In the genomic region with DNA sequence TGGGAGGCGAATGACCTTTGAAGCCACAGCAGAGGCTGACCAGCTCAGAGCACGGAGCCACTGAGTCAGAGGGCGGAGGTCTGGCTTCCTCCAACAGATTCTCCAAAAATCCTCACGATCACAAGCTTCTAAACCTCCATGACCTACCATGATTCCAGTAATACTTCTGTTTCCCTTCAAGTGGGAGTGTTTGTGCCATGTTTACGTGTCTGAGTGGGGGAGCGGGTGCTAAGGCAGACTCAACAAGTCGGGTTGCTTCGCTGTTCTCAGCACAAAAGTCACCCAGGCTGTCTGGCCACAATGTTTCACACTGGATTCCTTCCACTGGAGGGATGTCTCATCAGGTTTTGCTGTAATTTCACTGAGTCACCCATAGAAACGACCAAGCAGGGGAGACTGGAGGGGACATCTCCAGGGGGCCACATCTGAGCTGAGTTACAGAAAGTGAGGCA, we compare ENCODE assay signal across 9 cellular contexts.
DNase-seq lines count a peak whose midpoint lies in the region; FAIRE-seq and TF ChIP-seq lines count a peak whose summit lies in the region.
"Had no signal": no experiment of that assay in that cellular context is flagged by ENCODE, and none has a peak within 500 bp of the region (broad histone marks: within the 10 kb centered on the region; RNA-seq: fewer than 3 reads in every experiment).

No MANE protein-coding gene starts in this region.

- peaks cover 88% of the 10 kb centered on the region for H3K4me1 Mint-ChIP-seq in activated T-cell treated with anti-CD3 and anti-CD28 coated beads, Interleukin-2, amount 50 U/mL, for 24 hours (ENCODE audit: low read depth)

- TF ChIP-seq CTCF in stomach (IDR thresholded peaks at IDR 0.05), result peak in 1 of 7 experiments; percentile 32

- no peak for TF ChIP-seq EP300 in stomach (IDR thresholded peaks at IDR 0.05)

- peaks cover 26 to 98% (median 64%) of the 10 kb centered on the region in 4 donors for H3K4me1 ChIP-seq in stomach
- peaks cover 0 to 17% of the 10 kb centered on the region in 2 donors for H3K4me1 ChIP-seq in small intestine (ENCODE audit: control insufficient read depth in 2 of 2, insufficient read depth in 1 of 2, low read depth in 1 of 2, low read length in 1 of 2)

- H3K9me3 Mint-ChIP-seq in activated T-cell treated with anti-CD3 and anti-CD28 coated beads, Interleukin-2, amount 50 U/mL, for 24 hours, result no peaks in the 10 kb centered on the region

- H3K4me3 ChIP-seq in stomach, result no peak overlapping the region
- no peak overlapping the region for H3K4me3 ChIP-seq in small intestine (ENCODE audit: low read depth in 1 of 2, low read length in 2 of 2)

- H3K4me3 Mint-ChIP-seq in activated T-cell treated with anti-CD3 and anti-CD28 coated beads, Interleukin-2, amount 50 U/mL, for 24 hours, result no peak overlapping the region

- intact Hi-C loops in stomach (cut with DNase I; ENCODE audit: low total_unique reads), result no loop called here

- TF ChIP-seq POLR2A in stomach (IDR thresholded peaks at IDR 0.05), result no peak

- H3K36me3 ChIP-seq in stomach (peaks cover 3 to 38% (median 21%) of the 10 kb centered on the region in 4 donors), small intestine (ENCODE audit: control insufficient read depth in 2 of 2, insufficient read depth in 2 of 2, low read length in 2 of 2) (no peaks in the 10 kb centered on the region)

- H3K27ac ChIP-seq in stomach (peak overlapping the region; percentile 51 to 76 (median 58)), small intestine (ENCODE audit: low read depth in 1 of 2, low read length in 1 of 2) (peak overlapping the region in 1 of 2 donors; percentile 68)

- H3K9me3 ChIP-seq in stomach (no peaks in the 10 kb centered on the region), small intestine (ENCODE audit: control insufficient read depth, low read depth) (no peaks in the 10 kb centered on the region)

- peaks cover 76% of the 10 kb centered on the region for H3K36me3 Mint-ChIP-seq in activated T-cell treated with anti-CD3 and anti-CD28 coated beads, Interleukin-2, amount 50 U/mL, for 24 hours (ENCODE audit: low read depth)

- peak overlapping the region; percentile 91 for H3K27ac Mint-ChIP-seq in activated T-cell treated with anti-CD3 and anti-CD28 coated beads, Interleukin-2, amount 50 U/mL, for 24 hours

- peak; percentile 57 for DNase-seq in activated CD4-positive, alpha-beta T cell treated with anti-CD3 and anti-CD28 coated beads for 48 hours
- DNase-seq in activated CD4-positive, alpha-beta T cell treated with anti-CD3 and anti-CD28 coated beads for 1 hour, result no peak
- peak; percentile 47 for DNase-seq in activated T-cell treated with anti-CD3 and anti-CD28 coated beads, Interleukin-2, amount 50 U/mL, for 24 hours
- DNase-seq in glomerular visceral epithelial cell (ENCODE audit: extremely low spot score), result peak; percentile 80
- no peak for DNase-seq in stomach
- DNase-seq in small intestine, result no peak
- no peak for DNase-seq in epidermal melanocyte (ENCODE audit: insufficient read length, low spot score)
- DNase-seq in NCI-H187 treated with DMSO at 0.1 percent for 48 hours (lab: John Stamatoyannopoulos, UW), result no peak

- no peaks in the 10 kb centered on the region for H3K27me3 Mint-ChIP-seq in activated T-cell treated with anti-CD3 and anti-CD28 coated beads, Interleukin-2, amount 50 U/mL, for 24 hours

- FAIRE-seq in small intestine (lab: Jason Lieb, UNC), result no peak
- FAIRE-seq: A204.1 had no signal

- 51 to 77% (median 72%) methylated on average over 9 of the region's 9 CpGs for WGBS in stomach, 5 donors
- WGBS in small intestine, 3 donors, result 70 to 89% (median 79%) methylated on average over 9 of the region's 9 CpGs

- H3K27me3 ChIP-seq in stomach (no peaks in the 10 kb centered on the region), small intestine (ENCODE audit: control insufficient read depth in 2 of 2, insufficient read depth in 2 of 2, low read length in 2 of 2) (no peaks in the 10 kb centered on the region)

Comparison
In these comparisons a context has a peak if more than half of its experiments do, and no peak if none do; other contexts are left out.
1. DNase-seq: peak in activated CD4-positive, alpha-beta T cell treated with anti-CD3 and anti-CD28 coated beads for 48 hours (single experiment), activated T-cell treated with anti-CD3 and anti-CD28 coated beads, Interleukin-2, amount 50 U/mL, for 24 hours (single experiment) and glomerular visceral epithelial cell (single experiment); none in activated CD4-positive, alpha-beta T cell treated with anti-CD3 and anti-CD28 coated beads for 1 hour (single experiment), stomach (single experiment), small intestine (single experiment), epidermal melanocyte (single experiment) and NCI-H187 treated with DMSO at 0.1 percent for 48 hours (single experiment).